8 cellular contexts compared by ENCODE assay signal in the genomic region with DNA sequence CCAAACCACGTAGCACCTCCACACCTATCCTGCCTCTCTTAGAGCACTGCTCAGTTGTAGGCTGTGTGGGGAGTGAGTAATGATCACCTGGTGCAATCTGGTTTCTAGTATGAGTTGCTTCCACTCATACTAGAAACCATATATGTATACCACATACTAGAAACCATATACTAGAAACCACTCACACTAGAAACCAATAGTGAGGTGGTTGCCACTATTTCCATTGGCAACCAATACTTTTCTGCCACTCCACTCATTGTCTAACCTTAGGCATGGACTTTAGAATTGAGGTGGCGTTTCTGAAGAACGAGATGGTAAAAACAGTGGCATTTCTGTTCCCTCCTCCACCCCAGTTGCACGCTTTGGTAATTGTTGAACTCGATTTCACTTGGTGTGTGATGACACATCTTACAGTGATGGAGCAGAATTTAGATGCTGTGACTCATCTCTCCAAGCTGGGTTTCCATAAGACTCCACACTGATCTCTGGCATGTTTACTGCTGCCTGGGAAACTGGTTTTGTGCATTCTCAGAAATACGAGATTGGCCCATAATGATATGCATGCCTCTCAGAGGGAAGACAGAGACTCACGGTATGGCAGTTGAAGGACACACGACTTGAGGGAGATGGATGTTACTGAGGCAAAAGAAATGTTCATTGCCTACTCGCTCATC.
DNase-seq lines count a peak whose midpoint lies in the region; ATAC-seq, FAIRE-seq and TF ChIP-seq lines count a peak whose summit lies in the region.

No MANE protein-coding gene starts in this region.

- no peaks in the 10 kb centered on the region; the same call in 2 of the 3 replicates for H3K9me3 ChIP-seq in GM12878 (replicated peaks; ENCODE audit: control insufficient read depth, insufficient read depth, low read length)
- H3K9me3 ChIP-seq in WERI-Rb-1 (ENCODE audit: severe bottlenecking) = no peaks in the 10 kb centered on the region

- no peak for TF ChIP-seq RAD21 in GM12878 (IDR thresholded peaks at IDR 0.05; ENCODE audit: insufficient read depth, low read depth, low read length)

- H3K9ac ChIP-seq in GM12878 (ENCODE audit: control insufficient read depth, insufficient read depth, low read length) = no peak overlapping the region

- H3K4me3 ChIP-seq in GM12878 = no peak overlapping the region
- no peak overlapping the region for H3K4me3 ChIP-seq in WERI-Rb-1 (ENCODE audit: low read depth, low read length)

- SMC1A ChIA-PET in GM12878 (lab: Charles Lee; ENCODE audit: uncharacterized antibody, unreplicated experiment) = interaction anchor here (1.5 kb wide), 1 partner anchor 319 kb away, joined by 3 read pairs; no protein-coding TSS in a partner anchor

- BruUV-seq in GM12878 (replicated peaks; lab: Mats Ljungman, UMichigan) = no TSS peak

- CTCF ChIA-PET in GM12878 (lab: Yijun Ruan, JAX) = no interaction called here

- H3K4me2 ChIP-seq in GM12878 (ENCODE audit: control insufficient read depth, insufficient read depth) = no peak overlapping the region

- TF ChIP-seq POLR2A in GM12878 (IDR thresholded peaks at IDR 0.05; ENCODE audit: low read depth, low read length) = no peak

- peaks cover 5% of the 10 kb centered on the region; the same call in 1 of the 2 replicates for H3K4me1 ChIP-seq in GM12878 (ENCODE audit: control insufficient read depth, insufficient read depth, low read length)

- intact Hi-C loops in GM12878 (cut with micrococcal nuclease; ENCODE audit: unreplicated experiment) = no loop called here

- no peak for FAIRE-seq in GM12878 (lab: Jason Lieb, UNC)

- TF ChIP-seq EP300 in GM12878 (IDR thresholded peaks at IDR 0.05; ENCODE audit: borderline replicate concordance in 1 of 2, control insufficient read depth in 1 of 2, low read depth in 2 of 2, low read length in 2 of 2) = 0 out of 4 replicates have a peak, but pooled peaks of 1 of the 2 experiments have one; percentile 16

- ATAC-seq in GM19452 (IDR thresholded peaks at IDR 0.05; ENCODE audit: unreplicated experiment) (peak; percentile 94), HG03354 (IDR thresholded peaks at IDR 0.05; ENCODE audit: poor library complexity, severe bottlenecking, unreplicated experiment) (peak; percentile 94), GM12878 (peak; percentile 94)
- peak; percentile 87 for ATAC-seq in stimulated activated naive CD8-positive, alpha-beta T cell treated with anti-CD3 and anti-CD28 coated beads, Interleukin-15, Interleukin-2, amounts not matched to agents 100 U/mL and 50 U/mL, for 24 hours

- DNase-seq in Daoy (ENCODE audit: low read depth) (peak; percentile 92), GM12878 (ENCODE audit: low read depth, low spot score) (peak; percentile 65), WERI-Rb-1 (no peak), NCI-H2081 (lab: John Stamatoyannopoulos, UW) (no peak)
- DNase-seq in stimulated activated naive CD8-positive, alpha-beta T cell treated with anti-CD3 and anti-CD28 coated beads, Interleukin-15, Interleukin-2, amounts not matched to agents 100 U/mL and 50 U/mL, for 24 hours = no peak
- DNase-seq in activated effector memory CD4-positive, alpha-beta T cell treated with anti-CD3 and anti-CD28 coated beads, Interleukin-2, amount 50 U/mL, for 16 hours = no peak

- no peak overlapping the region for H3K27ac ChIP-seq in GM12878 (ENCODE audit: control insufficient read depth, insufficient read depth)
- H3K27ac ChIP-seq in WERI-Rb-1 = no peak overlapping the region

- in situ Hi-C loops in GM12878 (cut with MboI) = no loop called here

- TF ChIP-seq CTCF in GM12878 (IDR thresholded peaks at IDR 0.05 in 2 of 3, conservative IDR thresholded peaks at IDR 0.05 in 1 of 3; ENCODE audit: control insufficient read depth in 2 of 3, extremely low read depth in 1 of 3, insufficient read depth in 1 of 3, low read depth in 3 of 3, low read length in 3 of 3) (no peak), WERI-Rb-1 (IDR thresholded peaks at IDR 0.05; ENCODE audit: low read depth, low read length) (no peak)

- RAD21 ChIA-PET in GM12878 (lab: Charles Lee; ENCODE audit: unreplicated experiment) = no interaction called here

- no peaks in the 10 kb centered on the region for H3K79me2 ChIP-seq in GM12878 (ENCODE audit: control insufficient read depth, insufficient read depth, low read length)

- H3K36me3 ChIP-seq in GM12878 (ENCODE audit: control insufficient read depth in 2 of 2, insufficient read depth in 2 of 2, low read length in 1 of 2) = no peaks in the 10 kb centered on the region
- no peaks in the 10 kb centered on the region for H3K36me3 ChIP-seq in WERI-Rb-1

- no peaks in the 10 kb centered on the region for H4K20me1 ChIP-seq in GM12878 (ENCODE audit: control insufficient read depth, insufficient read depth)

- POLR2A ChIA-PET in GM12878 (lab: Charles Lee) = no interaction called here

- no peaks in the 10 kb centered on the region for H3K27me3 ChIP-seq in GM12878 (replicated peaks in 1 of 2; ENCODE audit: control insufficient read depth in 2 of 2, insufficient read depth in 2 of 2, low read length in 1 of 2)
- H3K27me3 ChIP-seq in WERI-Rb-1 (ENCODE audit: insufficient read depth, low read depth, severe bottlenecking) = no peaks in the 10 kb centered on the region

- 4% methylated on average over 9 of the region's 9 CpGs for WGBS in GM12878 (ENCODE audit: insufficient coverage, insufficient replicate concordance, low lambda C conversion rate, missing lambda C conversion rate)

- no peak overlapping the region for H2AFZ ChIP-seq in GM12878 (ENCODE audit: control insufficient read depth, low read depth, low read length)

TF ChIP-seq in GM12878, 131 proteins besides CTCF, POLR2A, EP300 and RAD21:
- TF ChIP-seq, protein P1, sequence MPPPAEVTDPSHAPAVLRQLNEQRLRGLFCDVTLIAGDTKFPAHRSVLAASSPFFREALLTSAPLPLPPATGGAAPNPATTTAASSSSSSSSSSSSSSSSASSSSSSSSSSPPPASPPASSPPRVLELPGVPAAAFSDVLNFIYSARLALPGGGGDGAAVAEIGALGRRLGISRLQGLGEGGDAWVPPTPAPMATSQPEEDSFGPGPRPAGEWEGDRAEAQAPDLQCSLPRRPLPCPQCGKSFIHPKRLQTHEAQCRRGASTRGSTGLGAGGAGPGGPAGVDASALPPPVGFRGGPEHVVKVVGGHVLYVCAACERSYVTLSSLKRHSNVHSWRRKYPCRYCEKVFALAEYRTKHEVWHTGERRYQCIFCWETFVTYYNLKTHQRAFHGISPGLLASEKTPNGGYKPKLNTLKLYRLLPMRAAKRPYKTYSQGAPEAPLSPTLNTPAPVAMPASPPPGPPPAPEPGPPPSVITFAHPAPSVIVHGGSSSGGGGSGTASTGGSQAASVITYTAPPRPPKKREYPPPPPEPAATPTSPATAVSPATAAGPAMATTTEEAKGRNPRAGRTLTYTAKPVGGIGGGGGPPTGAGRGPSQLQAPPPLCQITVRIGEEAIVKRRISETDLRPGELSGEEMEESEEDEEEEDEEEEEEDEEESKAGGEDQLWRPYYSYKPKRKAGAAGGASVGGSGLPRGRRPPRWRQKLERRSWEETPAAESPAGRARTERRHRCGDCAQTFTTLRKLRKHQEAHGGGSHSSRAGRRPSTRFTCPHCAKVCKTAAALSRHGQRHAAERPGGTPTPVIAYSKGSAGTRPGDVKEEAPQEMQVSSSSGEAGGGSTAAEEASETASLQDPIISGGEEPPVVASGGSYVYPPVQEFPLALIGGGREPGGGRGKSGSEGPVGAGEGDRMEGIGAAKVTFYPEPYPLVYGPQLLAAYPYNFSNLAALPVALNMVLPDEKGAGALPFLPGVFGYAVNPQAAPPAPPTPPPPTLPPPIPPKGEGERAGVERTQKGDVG (CRISPR knock-in tag; IDR thresholded peaks at IDR 0.05) = no peak
- TF ChIP-seq IRF4 (IDR thresholded peaks at IDR 0.05; ENCODE audit: low read depth, low read length) (peak; percentile 52; the same call in 1 of the 2 replicates), BHLHE40 (IDR thresholded peaks at IDR 0.05; ENCODE audit: borderline replicate concordance in 1 of 2, low read depth in 2 of 2, low read length in 1 of 2) (peak; percentile 4 to 31; a peak in 1 of 4 replicates), SP1 (IDR thresholded peaks at IDR 0.05; ENCODE audit: low read depth, low read length) (no peak), JUNB (IDR thresholded peaks at IDR 0.05) (peak; percentile 20; the same call in 1 of the 2 replicates), IKZF2 (IDR thresholded peaks at IDR 0.05) (peak; percentile 30 to 69; a peak in 3 of 4 replicates), RUNX3 (IDR thresholded peaks at IDR 0.05; ENCODE audit: low read length) (peak; percentile 66; the same call in 1 of the 2 replicates), SIN3A (IDR thresholded peaks at IDR 0.05; ENCODE audit: low read depth, low read length) (no peak), MTA2 (IDR thresholded peaks at IDR 0.05; ENCODE audit: low read depth) (0 out of 2 replicates have a peak, but pooled peaks have one; percentile 13), PAX5 (IDR thresholded peaks at IDR 0.05; ENCODE audit: borderline replicate concordance, low read depth, low read length) (peak; percentile 38; the same call in 1 of the 2 replicates)
- TF ChIP-seq, protein P2, sequence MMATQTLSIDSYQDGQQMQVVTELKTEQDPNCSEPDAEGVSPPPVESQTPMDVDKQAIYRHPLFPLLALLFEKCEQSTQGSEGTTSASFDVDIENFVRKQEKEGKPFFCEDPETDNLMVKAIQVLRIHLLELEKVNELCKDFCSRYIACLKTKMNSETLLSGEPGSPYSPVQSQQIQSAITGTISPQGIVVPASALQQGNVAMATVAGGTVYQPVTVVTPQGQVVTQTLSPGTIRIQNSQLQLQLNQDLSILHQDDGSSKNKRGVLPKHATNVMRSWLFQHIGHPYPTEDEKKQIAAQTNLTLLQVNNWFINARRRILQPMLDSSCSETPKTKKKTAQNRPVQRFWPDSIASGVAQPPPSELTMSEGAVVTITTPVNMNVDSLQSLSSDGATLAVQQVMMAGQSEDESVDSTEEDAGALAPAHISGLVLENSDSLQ (IDR thresholded peaks at IDR 0.05) = peak; percentile 62

Comparison
In these comparisons a context has a peak if more than half of its experiments do, and no peak if none do; other contexts are left out.
1. DNase-seq: peak in Daoy (single experiment) and GM12878 (single experiment); none in stimulated activated naive CD8-positive, alpha-beta T cell treated with anti-CD3 and anti-CD28 coated beads, Interleukin-15, Interleukin-2, amounts not matched to agents 100 U/mL and 50 U/mL, for 24 hours (single experiment), WERI-Rb-1 (single experiment), activated effector memory CD4-positive, alpha-beta T cell treated with anti-CD3 and anti-CD28 coated beads, Interleukin-2, amount 50 U/mL, for 16 hours (single experiment) and NCI-H2081 (0 of 2).
2. Peak in every context shown above with its lines, with median percentiles within 50 percentile points of each other: ATAC-seq.